21 cellular contexts compared by ENCODE assay signal in genomic region chr1:240806201-240806745, GRCh38.
"Had no signal": no experiment of that assay in that cellular context is flagged by ENCODE, and none has a peak within 500 bp of the region (broad histone marks: within the 10 kb centered on the region; RNA-seq: fewer than 3 reads in every experiment).

No MANE protein-coding gene starts in this region.

- H2AFZ ChIP-seq: parathyroid adenoma had no signal

- H3K27me3 ChIP-seq: colonic mucosa, neutrophil, right lobe of liver, testis had no signal

- H3K4me3 Mint-ChIP-seq: activated CD4-positive, alpha-beta T cell treated with anti-CD3 and anti-CD28 coated beads, Interleukin-2, amount 10 ng/mL, durations not matched to agents 24 days and 14 days; activated CD8-positive, alpha-beta T cell treated with anti-CD3 and anti-CD28 coated beads for 36 hours; activated naive CD8-positive, alpha-beta T cell treated with anti-CD3 and anti-CD28 coated beads, Interleukin-2, amount 10 ng/mL, durations not matched to agents 7 days and 5 days; brain; natural killer cell treated with Interleukin-12 subunit alpha and Interleukin-12 subunit beta and Interleukin-15 and Interleukin-18, amount 100 ng/mL, for 72 hours; stimulated activated memory B cell treated with anti-CD40 and anti-IgM and Interleukin-4, amounts not matched to agents 10 μg/mL and 1 μg/mL and 100 μg/mL, for 72 hours; type B pancreatic cell had no signal

- ATAC-seq: activated CD8-positive, alpha-beta T cell treated with anti-CD3 and anti-CD28 coated beads for 36 hours; left colon; lower lobe of right lung; natural killer cell treated with Interleukin-12 subunit alpha and Interleukin-12 subunit beta and Interleukin-15 and Interleukin-18, amount 100 ng/mL, for 72 hours; right lobe of liver; stimulated activated memory B cell treated with anti-CD40 and anti-IgM and Interleukin-4, amounts not matched to agents 10 μg/mL and 1 μg/mL and 100 μg/mL, for 72 hours had no signal

- H3K9me3 ChIP-seq: colonic mucosa, lower lobe of right lung, neutrophil, right lobe of liver, testis had no signal

- H3K4me1 ChIP-seq: colonic mucosa, lower lobe of right lung, parathyroid adenoma, right lobe of liver, testis had no signal

- H3K27ac ChIP-seq: colonic mucosa, lower lobe of right lung, neutrophil, parathyroid adenoma, right lobe of liver, testis had no signal

- H3K9me3 Mint-ChIP-seq: activated CD4-positive, alpha-beta T cell treated with anti-CD3 and anti-CD28 coated beads, Interleukin-2, amount 10 ng/mL, durations not matched to agents 24 days and 14 days; activated CD8-positive, alpha-beta T cell treated with anti-CD3 and anti-CD28 coated beads for 36 hours; activated naive CD8-positive, alpha-beta T cell treated with anti-CD3 and anti-CD28 coated beads, Interleukin-2, amount 10 ng/mL, durations not matched to agents 7 days and 5 days; activated T-helper 2 cell treated with anti-CD3 and anti-CD28 coated beads, Interferon-gamma antibody, Interleukin-2, Interleukin-4, amounts not matched to agents 10 μg/mL and 5 μg/mL and 100 μg/mL, durations not matched to agents 14 hours and 24 hours and 36 hours; brain; natural killer cell treated with Interleukin-12 subunit alpha and Interleukin-12 subunit beta and Interleukin-15 and Interleukin-18, amount 100 ng/mL, for 72 hours; stimulated activated memory B cell treated with anti-CD40 and anti-IgM and Interleukin-4, amounts not matched to agents 10 μg/mL and 1 μg/mL and 100 μg/mL, for 72 hours; type B pancreatic cell had no signal

- H3K27ac Mint-ChIP-seq: activated CD4-positive, alpha-beta T cell treated with anti-CD3 and anti-CD28 coated beads, Interleukin-2, amount 10 ng/mL, durations not matched to agents 24 days and 14 days; activated CD8-positive, alpha-beta T cell treated with anti-CD3 and anti-CD28 coated beads for 36 hours; activated naive CD8-positive, alpha-beta T cell treated with anti-CD3 and anti-CD28 coated beads, Interleukin-2, amount 10 ng/mL, durations not matched to agents 7 days and 5 days; activated T-helper 2 cell treated with anti-CD3 and anti-CD28 coated beads, Interferon-gamma antibody, Interleukin-2, Interleukin-4, amounts not matched to agents 10 μg/mL and 5 μg/mL and 100 μg/mL, durations not matched to agents 14 hours and 24 hours and 36 hours; brain; natural killer cell treated with Interleukin-12 subunit alpha and Interleukin-12 subunit beta and Interleukin-15 and Interleukin-18, amount 100 ng/mL, for 72 hours; stimulated activated memory B cell treated with anti-CD40 and anti-IgM and Interleukin-4, amounts not matched to agents 10 μg/mL and 1 μg/mL and 100 μg/mL, for 72 hours; type B pancreatic cell had no signal

- H3K4me3 ChIP-seq: colonic mucosa, lower lobe of right lung, right lobe of liver, testis had no signal

- H3K4me1 Mint-ChIP-seq: activated CD4-positive, alpha-beta T cell treated with anti-CD3 and anti-CD28 coated beads, Interleukin-2, amount 10 ng/mL, durations not matched to agents 24 days and 14 days; activated naive CD8-positive, alpha-beta T cell treated with anti-CD3 and anti-CD28 coated beads, Interleukin-2, amount 10 ng/mL, durations not matched to agents 7 days and 5 days; brain; stimulated activated memory B cell treated with anti-CD40 and anti-IgM and Interleukin-4, amounts not matched to agents 10 μg/mL and 1 μg/mL and 100 μg/mL, for 72 hours had no signal

- H3K36me3 ChIP-seq: colonic mucosa, lower lobe of right lung, neutrophil, right lobe of liver had no signal

- H3K9ac ChIP-seq: parathyroid adenoma had no signal

- DNase-seq: activated CD4-positive, alpha-beta T cell treated with anti-CD3 and anti-CD28 coated beads, Interleukin-2, amount 10 ng/mL, durations not matched to agents 24 days and 14 days; activated CD8-positive, alpha-beta T cell treated with anti-CD3 and anti-CD28 coated beads for 36 hours; activated naive CD4-positive, alpha-beta T cell treated with Interleukin-2 at 50 U/mL for 16 hours; activated naive CD8-positive, alpha-beta T cell treated with anti-CD3 and anti-CD28 coated beads, Interleukin-2, amount 10 ng/mL, durations not matched to agents 7 days and 5 days; activated T-cell treated with anti-CD3 and anti-CD28 coated beads, Interleukin-2, amount 50 U/mL, for 1 hour; central memory CD4-positive, alpha-beta T cell; colonic mucosa; erythroblast; hippocampal formation; left colon; lower lobe of right lung; right lobe of liver; stimulated activated CD4-positive, alpha-beta T cell treated with anti-CD3 and anti-CD28 coated beads, Interleukin-4, amount 100 ng/mL, for 4 hours; testis had no signal

- H3K27me3 Mint-ChIP-seq: activated CD4-positive, alpha-beta T cell treated with anti-CD3 and anti-CD28 coated beads, Interleukin-2, amount 10 ng/mL, durations not matched to agents 24 days and 14 days; activated CD8-positive, alpha-beta T cell treated with anti-CD3 and anti-CD28 coated beads for 36 hours; activated naive CD8-positive, alpha-beta T cell treated with anti-CD3 and anti-CD28 coated beads, Interleukin-2, amount 10 ng/mL, durations not matched to agents 7 days and 5 days; natural killer cell treated with Interleukin-12 subunit alpha and Interleukin-12 subunit beta and Interleukin-15 and Interleukin-18, amount 100 ng/mL, for 72 hours; stimulated activated memory B cell treated with anti-CD40 and anti-IgM and Interleukin-4, amounts not matched to agents 10 μg/mL and 1 μg/mL and 100 μg/mL, for 72 hours had no signal

- H3K36me3 Mint-ChIP-seq: activated naive CD8-positive, alpha-beta T cell treated with anti-CD3 and anti-CD28 coated beads, Interleukin-2, amount 10 ng/mL, durations not matched to agents 7 days and 5 days; brain; natural killer cell treated with Interleukin-12 subunit alpha and Interleukin-12 subunit beta and Interleukin-15 and Interleukin-18, amount 100 ng/mL, for 72 hours; stimulated activated memory B cell treated with anti-CD40 and anti-IgM and Interleukin-4, amounts not matched to agents 10 μg/mL and 1 μg/mL and 100 μg/mL, for 72 hours; type B pancreatic cell had no signal
